Comparison of ENCODE assay signal across 16 cellular contexts in genomic region chr12:85350356-85350755, GRCh38.
DNase-seq lines count a peak whose midpoint lies in the region; TF ChIP-seq lines count a peak whose summit lies in the region.
"Had no signal": no experiment of that assay in that cellular context is flagged by ENCODE, and none has a peak within 500 bp of the region (broad histone marks: within the 10 kb centered on the region; RNA-seq: fewer than 3 reads in every experiment).

No MANE protein-coding gene starts in this region.

- no peak overlapping the region for H2BK5ac ChIP-seq in mesendoderm (ENCODE audit: low read length)

- H3K36me3 ChIP-seq in A673 (ENCODE audit: insufficient read depth, low read length, poor library complexity, severe bottlenecking) (no peaks in the 10 kb centered on the region), SJCRH30 (no peaks in the 10 kb centered on the region), mesendoderm (ENCODE audit: control insufficient read depth, insufficient read depth, low read length) (no peaks in the 10 kb centered on the region)

- DNase-seq in A673 (ENCODE audit: low spot score): peak; percentile 90
- peak; percentile 39 for DNase-seq in MV-4-11 (lab: John Stamatoyannopoulos, UW)
- peak; percentile 20 to 52 for DNase-seq in SJCRH30
- peak; percentile 75 for DNase-seq in mesendoderm
- DNase-seq in NCI-H1048 (lab: John Stamatoyannopoulos, UW): no peak
- no peak for DNase-seq in CD1c-positive myeloid dendritic cell (ENCODE audit: extremely low spot score)
- no peak for DNase-seq in AG20443 (ENCODE audit: low spot score)
- DNase-seq: DMS153; NCI-H1436; NCI-H2029; NCI-H510A treated with DMSO at 0.1 percent for 48 hours; NK-92 treated with Interleukin-12 subunit alpha and Interleukin-12 subunit beta, amount 100 ng/mL, for 24 hours; OCI-M1; SHP77 treated with DMSO at 0.1 percent for 48 hours had no signal

- H3K9ac ChIP-seq in mesendoderm (ENCODE audit: low read length): no peak overlapping the region

- H3K56ac ChIP-seq in mesendoderm (ENCODE audit: low read length): no peak overlapping the region

- BruUV-seq in A673 (replicated peaks; lab: Mats Ljungman, UMichigan): no TSS peak

- H3K27me3 ChIP-seq in A673 (replicated peaks; ENCODE audit: insufficient read depth, low read depth, low read length, poor library complexity) (no peaks in the 10 kb centered on the region), SJCRH30 (no peaks in the 10 kb centered on the region), mesendoderm (ENCODE audit: insufficient read depth, low read length, poor library complexity) (no peaks in the 10 kb centered on the region)

- no peak for TF ChIP-seq CTCF in A673 (conservative IDR thresholded peaks at IDR 0.05; ENCODE audit: low read depth, low read length)

- no peak overlapping the region for H2AK5ac ChIP-seq in mesendoderm (ENCODE audit: low read length)

- CTCF ChIA-PET in A673 (lab: Charles Lee): interaction anchor here (0.9 kb wide), 1 partner anchor 40 kb away, joined by 3 read pairs; no protein-coding TSS in a partner anchor

- no peak overlapping the region for H4K5ac ChIP-seq in mesendoderm (ENCODE audit: low read length)

- POLR2A ChIA-PET in A673 (lab: Charles Lee; ENCODE audit: low non-redundant PET): no interaction called here

- H3K27ac ChIP-seq in A673 (ENCODE audit: low read depth, low read length, poor library complexity, severe bottlenecking) (peak overlapping the region; percentile 39), SJCRH30 (no peak overlapping the region), mesendoderm (ENCODE audit: low read depth, low read length) (no peak overlapping the region)
- H3K27ac ChIP-seq: A549, C4-2B had no signal

- intact Hi-C loops in A673 (cut with micrococcal nuclease; ENCODE audit: unreplicated experiment): no loop called here

- no peaks in the 10 kb centered on the region for H3K79me1 ChIP-seq in mesendoderm (ENCODE audit: low read length)

- H3K79me2 ChIP-seq in mesendoderm (ENCODE audit: control insufficient read depth, insufficient read depth, low read length): no peaks in the 10 kb centered on the region

- H4K8ac ChIP-seq in mesendoderm (ENCODE audit: low read depth, low read length): no peak overlapping the region

- H2BK15ac ChIP-seq in mesendoderm (replicated peaks; ENCODE audit: low read depth): no peak overlapping the region

- no peak overlapping the region for H2BK120ac ChIP-seq in mesendoderm (ENCODE audit: low read depth, low read length)

- no peak overlapping the region for H3K4me2 ChIP-seq in mesendoderm (ENCODE audit: low read length)
- H3K4me2 ChIP-seq: A549 had no signal

- H3K4ac ChIP-seq in mesendoderm (ENCODE audit: low read depth, low read length): no peak overlapping the region

- H3K23ac ChIP-seq in mesendoderm (ENCODE audit: low read length): no peak overlapping the region

- H3K18ac ChIP-seq in mesendoderm (ENCODE audit: low read length): no peak overlapping the region

- H3K4me3 ChIP-seq in A673 (ENCODE audit: low read depth, low read length, poor library complexity, severe bottlenecking) (no peak overlapping the region), SJCRH30 (no peak overlapping the region), mesendoderm (ENCODE audit: low read length) (no peak overlapping the region)
- H3K4me3 ChIP-seq: A549 had no signal

- H3K9me3 ChIP-seq in A673 (ENCODE audit: low read depth, low read length, poor library complexity, severe bottlenecking) (no peaks in the 10 kb centered on the region), SJCRH30 (replicated peaks) (no peaks in the 10 kb centered on the region)
- H3K9me3 ChIP-seq: A549 had no signal

- H3K4me1 ChIP-seq in A673 (ENCODE audit: insufficient read depth, low read length, poor library complexity, severe bottlenecking): peaks cover 63% of the 10 kb centered on the region
- peaks cover 6% of the 10 kb centered on the region for H3K4me1 ChIP-seq in SJCRH30
- H3K4me1 ChIP-seq in mesendoderm (ENCODE audit: control insufficient read depth, low read depth, low read length): no peaks in the 10 kb centered on the region
- H3K4me1 ChIP-seq: A549 had no signal

Comparison
In these comparisons a context has a peak if more than half of its experiments do, and no peak if none do; other contexts are left out.
1. DNase-seq: peak in A673 (single experiment), MV-4-11 (single experiment), SJCRH30 (2 of 2) and mesendoderm (single experiment); none in NCI-H1048 (single experiment), CD1c-positive myeloid dendritic cell (single experiment) and AG20443 (single experiment).